Comparison of ENCODE assay signal across 37 cellular contexts in the genomic region with DNA sequence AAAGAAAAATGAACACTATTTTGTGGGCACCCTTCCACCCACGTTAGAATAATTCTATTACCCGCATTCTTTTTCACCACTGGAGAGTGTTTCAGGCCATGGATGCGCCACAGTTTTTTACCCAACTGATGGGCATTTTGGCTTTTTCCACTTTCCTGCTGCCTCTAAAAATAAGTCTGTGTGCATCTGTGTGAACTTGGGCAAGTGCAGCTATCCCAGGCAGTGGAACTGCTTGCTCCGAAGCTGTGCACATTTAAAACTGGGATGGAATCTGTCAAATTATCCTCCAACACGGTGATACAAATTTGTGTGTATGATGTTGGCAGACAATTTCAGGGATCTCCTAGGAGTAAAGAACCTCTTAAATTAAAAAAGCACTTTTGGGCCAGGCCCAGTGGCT.
"Had no signal": no experiment of that assay in that cellular context is flagged by ENCODE, and none has a peak within 500 bp of the region (broad histone marks: within the 10 kb centered on the region; RNA-seq: fewer than 3 reads in every experiment).

No MANE protein-coding gene starts in this region.

- DNase-seq: activated CD4-positive, alpha-beta memory T cell treated with anti-CD3 and anti-CD28 coated beads, Interleukin-2, amount 10 ng/mL, durations not matched to agents 7 days and 5 days; activated CD4-positive, alpha-beta T cell treated with anti-CD3 and anti-CD28 coated beads for 1 hour; activated CD4-positive, alpha-beta T cell treated with anti-CD3 and anti-CD28 coated beads for 36 hours; activated CD4-positive, alpha-beta T cell treated with anti-CD3 and anti-CD28 coated beads for 48 hours; activated CD4-positive, alpha-beta T cell treated with anti-CD3 and anti-CD28 coated beads, Interleukin-2, amount 10 ng/mL, durations not matched to agents 7 days and 5 days; activated CD4-positive, alpha-beta T cell treated with anti-CD3 and anti-CD28 coated beads, Interleukin-2, amount 50 U/mL, for 48 hours; activated CD4-positive, CD25-positive, alpha-beta regulatory T cell; activated CD8-positive, alpha-beta memory T cell treated with anti-CD3 and anti-CD28 coated beads for 24 hours; activated CD8-positive, alpha-beta memory T cell treated with anti-CD3 and anti-CD28 coated beads, Interleukin-2, amount 10 ng/mL, durations not matched to agents 7 days and 5 days; activated CD8-positive, alpha-beta memory T cell treated with anti-CD3 and anti-CD28 coated beads, Interleukin-2, amount 50 U/mL, for 48 hours; activated CD8-positive, alpha-beta T cell treated with anti-CD3 and anti-CD28 coated beads, Interleukin-2, amount 10 ng/mL, durations not matched to agents 7 days and 5 days; activated effector memory CD4-positive, alpha-beta T cell treated with Interleukin-2 at 50 U/mL for 16 hours; activated gamma-delta T cell; activated naive CD4-positive, alpha-beta T cell treated with anti-CD3 and anti-CD28 coated beads, Interleukin-2, amount 10 ng/mL, durations not matched to agents 7 days and 5 days; activated naive CD4-positive, alpha-beta T cell treated with Interleukin-2 at 50 U/mL for 16 hours; activated naive CD8-positive, alpha-beta T cell treated with anti-CD3 and anti-CD28 coated beads, Interleukin-2, amount 10 ng/mL, durations not matched to agents 7 days and 5 days; activated naive CD8-positive, alpha-beta T cell treated with anti-CD3 and anti-CD28 coated beads, Interleukin-2, amount 50 U/mL, for 24 hours; activated T-cell treated with anti-CD3 and anti-CD28 coated beads, Interleukin-2, amount 50 U/mL, for 24 hours; activated T-cell treated with anti-CD3 and anti-CD28 coated beads, Interleukin-2, amount 50 U/mL, for 48 hours; amygdala; anterior cingulate cortex; caudate nucleus; cerebellar nuclear complex; T-helper 2 cell; T-helper 9 cell had no signal

- H3K27me3 Mint-ChIP-seq: activated CD4-positive, alpha-beta T cell treated with anti-CD3 and anti-CD28 coated beads for 36 hours; activated naive CD4-positive, alpha-beta T cell treated with anti-CD3 and anti-CD28 coated beads, Interleukin-2, amount 50 U/mL, for 24 hours; activated naive CD8-positive, alpha-beta T cell had no signal

- H3K4me1 Mint-ChIP-seq: activated CD4-positive, alpha-beta memory T cell treated with anti-CD3 and anti-CD28 coated beads, Interleukin-2, amount 10 ng/mL, durations not matched to agents 7 days and 5 days; activated CD4-positive, alpha-beta T cell treated with anti-CD3 and anti-CD28 coated beads for 36 hours; activated CD4-positive, alpha-beta T cell treated with anti-CD3 and anti-CD28 coated beads, Interleukin-2, amount 10 ng/mL, durations not matched to agents 7 days and 5 days; activated CD8-positive, alpha-beta memory T cell treated with anti-CD3 and anti-CD28 coated beads, Interleukin-2, amount 10 ng/mL, durations not matched to agents 7 days and 5 days; activated naive CD4-positive, alpha-beta T cell treated with anti-CD3 and anti-CD28 coated beads, Interleukin-2, amount 10 ng/mL, durations not matched to agents 7 days and 5 days; activated naive CD4-positive, alpha-beta T cell treated with anti-CD3 and anti-CD28 coated beads, Interleukin-2, amount 50 U/mL, for 24 hours; activated naive CD8-positive, alpha-beta T cell treated with anti-CD3 and anti-CD28 coated beads, Interleukin-2, amount 10 ng/mL, durations not matched to agents 7 days and 5 days; brain; central memory CD8-positive, alpha-beta T cell had no signal

- H3K27ac ChIP-seq: ascending aorta, cardiac muscle cell, VCaP had no signal

- H3K4me3 Mint-ChIP-seq: activated CD4-positive, alpha-beta memory T cell treated with anti-CD3 and anti-CD28 coated beads, Interleukin-2, amount 10 ng/mL, durations not matched to agents 7 days and 5 days; activated CD4-positive, alpha-beta T cell treated with anti-CD3 and anti-CD28 coated beads for 36 hours; activated CD4-positive, alpha-beta T cell treated with anti-CD3 and anti-CD28 coated beads, Interleukin-2, amount 10 ng/mL, durations not matched to agents 7 days and 5 days; activated CD8-positive, alpha-beta memory T cell treated with anti-CD3 and anti-CD28 coated beads, Interleukin-2, amount 10 ng/mL, durations not matched to agents 7 days and 5 days; activated CD8-positive, alpha-beta T cell treated with anti-CD3 and anti-CD28 coated beads, Interleukin-2, amount 10 ng/mL, durations not matched to agents 7 days and 5 days; activated naive CD4-positive, alpha-beta T cell treated with anti-CD3 and anti-CD28 coated beads, Interleukin-2, amount 10 ng/mL, durations not matched to agents 7 days and 5 days; activated naive CD4-positive, alpha-beta T cell treated with anti-CD3 and anti-CD28 coated beads, Interleukin-2, amount 50 U/mL, for 24 hours; activated naive CD8-positive, alpha-beta T cell; activated naive CD8-positive, alpha-beta T cell treated with anti-CD3 and anti-CD28 coated beads, Interleukin-2, amount 10 ng/mL, durations not matched to agents 7 days and 5 days; activated naive CD8-positive, alpha-beta T cell treated with anti-CD3 and anti-CD28 coated beads, Interleukin-2, amount 50 U/mL, for 24 hours; activated T-cell treated with anti-CD3 and anti-CD28 coated beads, Interleukin-2, amount 50 U/mL, for 24 hours; brain; central memory CD8-positive, alpha-beta T cell; T-helper 1 cell treated with Interleukin-12 subunit alpha and Interleukin-12 subunit beta and Interleukin-4 antibody, amounts not matched to agents 30 μg/mL and 1 μg/mL, for 36 hours; T-helper 2 cell treated with Interferon-gamma antibody and Interleukin-4, amounts not matched to agents 5 μg/mL and 100 μg/mL, for 36 hours had no signal

- H3K9me3 ChIP-seq: ascending aorta had no signal

- H3K9me3 Mint-ChIP-seq: activated CD4-positive, alpha-beta memory T cell treated with anti-CD3 and anti-CD28 coated beads, Interleukin-2, amount 10 ng/mL, durations not matched to agents 7 days and 5 days; activated CD4-positive, alpha-beta T cell treated with anti-CD3 and anti-CD28 coated beads, Interleukin-2, amount 10 ng/mL, durations not matched to agents 7 days and 5 days; activated naive CD4-positive, alpha-beta T cell treated with anti-CD3 and anti-CD28 coated beads, Interleukin-2, amount 10 ng/mL, durations not matched to agents 7 days and 5 days; activated naive CD4-positive, alpha-beta T cell treated with anti-CD3 and anti-CD28 coated beads, Interleukin-2, amount 50 U/mL, for 24 hours; activated naive CD8-positive, alpha-beta T cell treated with anti-CD3 and anti-CD28 coated beads, Interleukin-2, amount 10 ng/mL, durations not matched to agents 7 days and 5 days; activated naive CD8-positive, alpha-beta T cell treated with anti-CD3 and anti-CD28 coated beads, Interleukin-2, amount 50 U/mL, for 24 hours; activated T-cell treated with anti-CD3 and anti-CD28 coated beads, Interleukin-2, amount 50 U/mL, for 24 hours; activated T-helper 2 cell treated with anti-CD3 and anti-CD28 coated beads, Interferon-gamma antibody, Interleukin-2, Interleukin-4, amounts not matched to agents 10 μg/mL and 5 μg/mL and 100 μg/mL, durations not matched to agents 14 hours and 24 hours and 36 hours; brain; central memory CD8-positive, alpha-beta T cell; T-helper 1 cell treated with Interleukin-12 subunit alpha and Interleukin-12 subunit beta and Interleukin-4 antibody, amounts not matched to agents 30 μg/mL and 1 μg/mL, for 36 hours; T-helper 2 cell treated with Interferon-gamma antibody and Interleukin-4, amounts not matched to agents 5 μg/mL and 100 μg/mL, for 36 hours had no signal

- H3K4me3 ChIP-seq: ascending aorta, cardiac muscle cell had no signal

- H3K27ac Mint-ChIP-seq: activated CD4-positive, alpha-beta memory T cell treated with anti-CD3 and anti-CD28 coated beads, Interleukin-2, amount 10 ng/mL, durations not matched to agents 7 days and 5 days; activated CD4-positive, alpha-beta T cell treated with anti-CD3 and anti-CD28 coated beads for 36 hours; activated CD4-positive, alpha-beta T cell treated with anti-CD3 and anti-CD28 coated beads, Interleukin-2, amount 10 ng/mL, durations not matched to agents 7 days and 5 days; activated CD8-positive, alpha-beta memory T cell treated with anti-CD3 and anti-CD28 coated beads, Interleukin-2, amount 10 ng/mL, durations not matched to agents 7 days and 5 days; activated CD8-positive, alpha-beta T cell treated with anti-CD3 and anti-CD28 coated beads, Interleukin-2, amount 10 ng/mL, durations not matched to agents 7 days and 5 days; activated naive CD4-positive, alpha-beta T cell treated with anti-CD3 and anti-CD28 coated beads, Interleukin-2, amount 10 ng/mL, durations not matched to agents 7 days and 5 days; activated naive CD4-positive, alpha-beta T cell treated with anti-CD3 and anti-CD28 coated beads, Interleukin-2, amount 50 U/mL, for 24 hours; activated naive CD8-positive, alpha-beta T cell; activated naive CD8-positive, alpha-beta T cell treated with anti-CD3 and anti-CD28 coated beads, Interleukin-2, amount 10 ng/mL, durations not matched to agents 7 days and 5 days; activated naive CD8-positive, alpha-beta T cell treated with anti-CD3 and anti-CD28 coated beads, Interleukin-2, amount 50 U/mL, for 24 hours; activated T-cell treated with anti-CD3 and anti-CD28 coated beads, Interleukin-2, amount 50 U/mL, for 24 hours; activated T-helper 2 cell treated with anti-CD3 and anti-CD28 coated beads, Interferon-gamma antibody, Interleukin-2, Interleukin-4, amounts not matched to agents 10 μg/mL and 5 μg/mL and 100 μg/mL, durations not matched to agents 14 hours and 24 hours and 36 hours; brain; T-helper 1 cell treated with Interleukin-12 subunit alpha and Interleukin-12 subunit beta and Interleukin-4 antibody, amounts not matched to agents 30 μg/mL and 1 μg/mL, for 36 hours; T-helper 2 cell treated with Interferon-gamma antibody and Interleukin-4, amounts not matched to agents 5 μg/mL and 100 μg/mL, for 36 hours had no signal

- FAIRE-seq: bronchial epithelial cell, TTC549 had no signal

- H3K36me3 Mint-ChIP-seq: activated CD8-positive, alpha-beta memory T cell treated with anti-CD3 and anti-CD28 coated beads, Interleukin-2, amount 10 ng/mL, durations not matched to agents 7 days and 5 days; activated naive CD4-positive, alpha-beta T cell treated with anti-CD3 and anti-CD28 coated beads, Interleukin-2, amount 10 ng/mL, durations not matched to agents 7 days and 5 days; activated naive CD8-positive, alpha-beta T cell; activated naive CD8-positive, alpha-beta T cell treated with anti-CD3 and anti-CD28 coated beads, Interleukin-2, amount 10 ng/mL, durations not matched to agents 7 days and 5 days had no signal

- H3K36me3 ChIP-seq: ascending aorta, cardiac muscle cell had no signal

- H3K4me1 ChIP-seq: ascending aorta had no signal

- H3K27me3 ChIP-seq: ascending aorta, cardiac muscle cell had no signal
